9 cellular contexts compared by ENCODE assay signal in genomic region chr1:9317591-9318331, GRCh38. TPM values are rescaled to one million over a fixed set of nuclear protein-coding genes. Genes with fewer than 3 reads are reported as not detected.
DNase-seq lines count a peak whose midpoint lies in the region; ATAC-seq lines count a peak whose summit lies in the region.
"Had no signal": no experiment of that assay in that cellular context is flagged by ENCODE, and none has a peak within 500 bp of the region (broad histone marks: within the 10 kb centered on the region; RNA-seq: fewer than 3 reads in every experiment).

No MANE protein-coding gene starts in this region.

- H3K27me3 Mint-ChIP-seq in naive thymus-derived CD4-positive, alpha-beta T cell: peaks cover 0 to 3% (median 0%) of the 10 kb centered on the region in 5 donors

- H3K9me3 Mint-ChIP-seq in naive thymus-derived CD4-positive, alpha-beta T cell: peaks cover 0 to 2% (median 0%) of the 10 kb centered on the region in 11 donors

- no peaks in the 10 kb centered on the region for H3K27me3 ChIP-seq in naive thymus-derived CD4-positive, alpha-beta T cell (ENCODE audit: control insufficient read depth in 2 of 2, insufficient read depth in 2 of 2, low read length in 2 of 2)

- peak overlapping the region in 2 of 9 donors; percentile 65 to 74 for H3K27ac Mint-ChIP-seq in naive thymus-derived CD4-positive, alpha-beta T cell

- ATAC-seq in naive thymus-derived CD4-positive, alpha-beta T cell: no peak
- no peak for ATAC-seq in GM19397 (IDR thresholded peaks at IDR 0.05; ENCODE audit: unreplicated experiment)
- no peak for ATAC-seq in HG02981 (IDR thresholded peaks at IDR 0.05; ENCODE audit: unreplicated experiment)
- no peak for ATAC-seq in HG03442 (IDR thresholded peaks at IDR 0.05; ENCODE audit: unreplicated experiment)

- H3K4me3 ChIP-seq in naive thymus-derived CD4-positive, alpha-beta T cell (ENCODE audit: low read length): no peak overlapping the region

- no peaks in the 10 kb centered on the region for H3K9me3 ChIP-seq in naive thymus-derived CD4-positive, alpha-beta T cell (ENCODE audit: control insufficient read depth in 2 of 3, low read length in 3 of 3)

- peaks cover 12 to 45% (median 25%) of the 10 kb centered on the region in 7 donors for H3K4me1 Mint-ChIP-seq in naive thymus-derived CD4-positive, alpha-beta T cell

- CTCF ChIA-PET in naive thymus-derived CD4-positive, alpha-beta T cell (lab: Charles Lee): no interaction called here

- peak overlapping the region; percentile 23 for H3K27ac ChIP-seq in caudate nucleus (ENCODE audit: low read depth, low read length)
- no peak overlapping the region for H3K27ac ChIP-seq in naive thymus-derived CD4-positive, alpha-beta T cell (ENCODE audit: low read depth, low read length)

- H3K4me1 ChIP-seq in naive thymus-derived CD4-positive, alpha-beta T cell (ENCODE audit: control insufficient read depth in 2 of 2, insufficient read depth in 2 of 2, low read length in 2 of 2): peaks cover 0 to 4% of the 10 kb centered on the region in 2 donors

- DNase-seq in COR-L47 (lab: John Stamatoyannopoulos, UW) (peak; percentile 92), NCI-H1105 treated with DMSO at 0.1 percent for 48 hours (lab: John Stamatoyannopoulos, UW) (peak; percentile 71), caudate nucleus (lab: John Stamatoyannopoulos, UW) (peak in 13 of 61 donors; percentile 12 to 58 (median 31)), NCI-H1694 (lab: John Stamatoyannopoulos, UW) (no peak)
- no peak for DNase-seq in naive thymus-derived CD4-positive, alpha-beta T cell
- DNase-seq: KG1 had no signal

- H3K4me3 Mint-ChIP-seq in naive thymus-derived CD4-positive, alpha-beta T cell: peak overlapping the region in 6 of 10 donors; percentile 28 to 53 (median 41)

- POLR2A ChIA-PET in naive thymus-derived CD4-positive, alpha-beta T cell (lab: Charles Lee): no interaction called here

- intact Hi-C loops in naive thymus-derived CD4-positive, alpha-beta T cell (cut with micrococcal nuclease): no loop called here

- no peaks in the 10 kb centered on the region for H3K36me3 ChIP-seq in naive thymus-derived CD4-positive, alpha-beta T cell (ENCODE audit: control insufficient read depth in 2 of 3, insufficient read depth in 3 of 3, low read length in 3 of 3)

- H3K36me3 Mint-ChIP-seq in naive thymus-derived CD4-positive, alpha-beta T cell: no peaks in the 10 kb centered on the region

RNA-seq across cellular contexts. Expression of gene SPSB1, which starts 25.1 kb away (rescaled TPM):
- 10 to 100 TPM in 1 of 5 experiments, 1 to 10 TPM in 4; 1.8 to 10.3 (median 1.9) TPM for total RNA-seq in naive thymus-derived CD4-positive, alpha-beta T cell
- polyA plus RNA-seq in naive thymus-derived CD4-positive, alpha-beta T cell: 1 to 10 TPM; 1.4 to 2.8 TPM

Comparison
In these comparisons a context has a peak if more than half of its experiments do, and no peak if none do; other contexts are left out.
1. DNase-seq: peak in COR-L47 (single experiment) and NCI-H1105 treated with DMSO at 0.1 percent for 48 hours (single experiment); none in naive thymus-derived CD4-positive, alpha-beta T cell (0 of 9) and NCI-H1694 (single experiment).